Comparison of ENCODE assay signal across 9 cellular contexts in genomic region chr17:74190154-74190553, GRCh38. TPM values are rescaled to one million over a fixed set of nuclear protein-coding genes. Genes with fewer than 3 reads are reported as not detected.
DNase-seq lines count a peak whose midpoint lies in the region; ATAC-seq and TF ChIP-seq lines count a peak whose summit lies in the region.
"Had no signal": no experiment of that assay in that cellular context is flagged by ENCODE, and none has a peak within 500 bp of the region (broad histone marks: within the 10 kb centered on the region; RNA-seq: fewer than 3 reads in every experiment).

No MANE protein-coding gene starts in this region.

- peaks cover 3% of the 10 kb centered on the region; the same call in 1 of the 2 replicates for H3K27me3 ChIP-seq in SJCRH30
- H3K27me3 ChIP-seq in spleen (replicated peaks in 1 of 7): peaks cover 0 to 42% (median 9%) of the 10 kb centered on the region in 7 donors

- intact Hi-C loops in spleen (cut with DNase I; ENCODE audit: low total_unique reads): no loop called here

- H3K4me3 ChIP-seq in SJCRH30 (no peak overlapping the region), spleen (no peak overlapping the region)

- no peak overlapping the region for H3K4me3 Mint-ChIP-seq in activated CD8-positive, alpha-beta memory T cell treated with anti-CD3 and anti-CD28 coated beads, Interleukin-2, amount 10 ng/mL, durations not matched to agents 7 days and 5 days
- H3K4me3 Mint-ChIP-seq in glutamatergic neuron (ENCODE audit: unreplicated experiment): no peak overlapping the region
- H3K4me3 Mint-ChIP-seq: CD4-positive, alpha-beta memory T cell had no signal

- TF ChIP-seq EP300 in Ishikawa (IDR thresholded peaks at IDR 0.05; ENCODE audit: borderline replicate concordance): no peak

- no peak for TF ChIP-seq RAD21 in Ishikawa (IDR thresholded peaks at IDR 0.05; ENCODE audit: low read depth)

- no peak overlapping the region for H3K27ac ChIP-seq in SJCRH30
- H3K27ac ChIP-seq in spleen: no peak overlapping the region

- H3K9me3 ChIP-seq in SJCRH30 (replicated peaks) (no peaks in the 10 kb centered on the region), spleen (peaks cover 0 to 5% (median 0%) of the 10 kb centered on the region in 8 donors)

- TF ChIP-seq CTCF in glutamatergic neuron (IDR thresholded peaks at IDR 0.05; ENCODE audit: partially characterized antibody, unreplicated experiment): no peak
- TF ChIP-seq CTCF in spleen (IDR thresholded peaks at IDR 0.05 in 8 of 11, conservative IDR thresholded peaks at IDR 0.05 in 3 of 11): no peak

- peaks cover 6% of the 10 kb centered on the region for H3K4me1 Mint-ChIP-seq in activated CD8-positive, alpha-beta memory T cell treated with anti-CD3 and anti-CD28 coated beads, Interleukin-2, amount 10 ng/mL, durations not matched to agents 7 days and 5 days
- peaks cover 66% of the 10 kb centered on the region for H3K4me1 Mint-ChIP-seq in glutamatergic neuron (ENCODE audit: low read depth, unreplicated experiment)

- TF ChIP-seq POLR2A in spleen (IDR thresholded peaks at IDR 0.05): no peak

- DNase-seq in activated CD8-positive, alpha-beta memory T cell treated with anti-CD3 and anti-CD28 coated beads, Interleukin-2, amount 10 ng/mL, durations not matched to agents 7 days and 5 days: no peak
- DNase-seq in activated CD8-positive, alpha-beta memory T cell treated with anti-CD3 and anti-CD28 coated beads, Interleukin-2, amount 50 U/mL, for 4 hours: no peak
- DNase-seq in SJCRH30 (peak; percentile 45 to 84), glutamatergic neuron (no peak), spleen (no peak)

- H3K36me3 ChIP-seq in SJCRH30 (no peaks in the 10 kb centered on the region), spleen (no peaks in the 10 kb centered on the region)

- H3K4me1 ChIP-seq in SJCRH30 (peaks cover 25% of the 10 kb centered on the region), spleen (peaks cover 0 to 10% (median 0%) of the 10 kb centered on the region in 6 donors)

- no peak overlapping the region for H3K27ac Mint-ChIP-seq in activated CD8-positive, alpha-beta memory T cell treated with anti-CD3 and anti-CD28 coated beads, Interleukin-2, amount 10 ng/mL, durations not matched to agents 7 days and 5 days
- H3K27ac Mint-ChIP-seq in glutamatergic neuron (ENCODE audit: unreplicated experiment): peak overlapping the region; percentile 65
- H3K27ac Mint-ChIP-seq: CD4-positive, alpha-beta memory T cell had no signal

- H3K9me3 Mint-ChIP-seq in activated CD8-positive, alpha-beta memory T cell treated with anti-CD3 and anti-CD28 coated beads, Interleukin-2, amount 10 ng/mL, durations not matched to agents 7 days and 5 days (ENCODE audit: low read depth): no peaks in the 10 kb centered on the region
- H3K9me3 Mint-ChIP-seq in glutamatergic neuron (ENCODE audit: unreplicated experiment): peaks cover 5% of the 10 kb centered on the region

- peaks cover 15% of the 10 kb centered on the region for H3K27me3 Mint-ChIP-seq in activated CD8-positive, alpha-beta memory T cell treated with anti-CD3 and anti-CD28 coated beads, Interleukin-2, amount 10 ng/mL, durations not matched to agents 7 days and 5 days
- H3K27me3 Mint-ChIP-seq in glutamatergic neuron (ENCODE audit: unreplicated experiment): peaks cover 5% of the 10 kb centered on the region

- WGBS in spleen, 5 donors: 39 to 52% (median 47%) methylated on average over 2 of the region's 2 CpGs

- CTCF ChIA-PET in activated CD8-positive, alpha-beta memory T cell treated with anti-CD3 and anti-CD28 coated beads, Interleukin-2, amount 10 ng/mL, durations not matched to agents 7 days and 5 days (lab: Charles Lee): interaction anchor here (3.6 kb wide), 1 partner anchor 10 kb away, joined by 19 read pairs; no protein-coding TSS in a partner anchor

- H3K36me3 Mint-ChIP-seq in activated CD8-positive, alpha-beta memory T cell treated with anti-CD3 and anti-CD28 coated beads, Interleukin-2, amount 10 ng/mL, durations not matched to agents 7 days and 5 days: no peaks in the 10 kb centered on the region
- H3K36me3 Mint-ChIP-seq in glutamatergic neuron (ENCODE audit: unreplicated experiment): no peaks in the 10 kb centered on the region
- H3K36me3 Mint-ChIP-seq: CD4-positive, alpha-beta memory T cell had no signal

- peak; percentile 78 for ATAC-seq in activated CD8-positive, alpha-beta memory T cell treated with anti-CD3 and anti-CD28 coated beads, Interleukin-2, amount 10 ng/mL, durations not matched to agents 7 days and 5 days
- ATAC-seq in HG03025 (IDR thresholded peaks at IDR 0.05; ENCODE audit: low FRiP score, unreplicated experiment) (no peak), HG03571 (IDR thresholded peaks at IDR 0.05; ENCODE audit: unreplicated experiment) (no peak)

TF ChIP-seq in Ishikawa, 13 proteins besides CTCF, POLR2A, EP300 and RAD21:
- TF ChIP-seq TCF12 (IDR thresholded peaks at IDR 0.05; ENCODE audit: low read depth): no peak
- TF ChIP-seq CREB1 (IDR thresholded peaks at IDR 0.05; ENCODE audit: low read depth): no peak
- TF ChIP-seq USF1 (IDR thresholded peaks at IDR 0.05): peak; percentile 93
TF ChIP-seq in Ishikawa: peak in this region for 1.

RNA-seq across cellular contexts. Expression of gene RPL38, which starts 13.3 kb away (rescaled TPM):
- 100 to 1,000 TPM; 921 to 988 TPM for total RNA-seq in activated CD8-positive, alpha-beta memory T cell treated with anti-CD3 and anti-CD28 coated beads, Interleukin-2, amount 10 ng/mL, durations not matched to agents 7 days and 5 days
- 5,758 and 5,854 TPM in 2 replicates for total RNA-seq in SJCRH30 (2014; rRNA removed; shearing (Covaris generic))
- total RNA-seq in glutamatergic neuron (ENCODE audit: unreplicated experiment): 600 TPM
- 1,000 to 10,000 TPM in 1 of 7 donors, 100 to 1,000 TPM in 6; 311 to 1,013 (median 730) TPM for total RNA-seq in spleen
- polyA plus RNA-seq in spleen: 1,000 to 10,000 TPM; 2,252 to 3,463 (median 3,460) TPM

RNA-seq across cellular contexts. Expression of gene TTYH2, which starts 23.2 kb away (rescaled TPM):
- total RNA-seq in activated CD8-positive, alpha-beta memory T cell treated with anti-CD3 and anti-CD28 coated beads, Interleukin-2, amount 10 ng/mL, durations not matched to agents 7 days and 5 days: 10 to 100 TPM in 1 of 2 experiments, 1 to 10 TPM in 1; 7.1 to 12.8 TPM
- total RNA-seq in SJCRH30 (2014; rRNA removed; shearing (Covaris generic)): 45.8 and 53.0 TPM in 2 replicates
- total RNA-seq in glutamatergic neuron (ENCODE audit: unreplicated experiment) (121 TPM), spleen (10 to 100 TPM; 15.0 to 22.7 (median 21.0) TPM)
- 1 to 10 TPM; 2.7 to 5.5 (median 4.0) TPM for polyA plus RNA-seq in spleen

Comparison
In these comparisons a context has a peak if more than half of its experiments do, and no peak if none do; other contexts are left out.
1. DNase-seq: peak in SJCRH30 (2 of 2); none in activated CD8-positive, alpha-beta memory T cell treated with anti-CD3 and anti-CD28 coated beads, Interleukin-2, amount 10 ng/mL, durations not matched to agents 7 days and 5 days (single experiment), activated CD8-positive, alpha-beta memory T cell treated with anti-CD3 and anti-CD28 coated beads, Interleukin-2, amount 50 U/mL, for 4 hours (single experiment), glutamatergic neuron (single experiment) and spleen (single experiment).